Comparison of ENCODE assay signal across 8 cellular contexts in genomic region chr12:123076604-123077297, GRCh38.
DNase-seq lines count a peak whose midpoint lies in the region; ATAC-seq, FAIRE-seq and TF ChIP-seq lines count a peak whose summit lies in the region.

No MANE protein-coding gene starts in this region.

- no TSS peak for BruUV-seq in K562 (replicated peaks; lab: Mats Ljungman, UMichigan)

- no peak overlapping the region for H2AFZ ChIP-seq in K562 (ENCODE audit: low read depth, low read length)
- no peak overlapping the region for H2AFZ ChIP-seq in MM.1S (ENCODE audit: low read length)

- no peak overlapping the region for H3K4me2 ChIP-seq in K562 (ENCODE audit: insufficient read depth, low read length)
- H3K4me2 ChIP-seq in MM.1S (ENCODE audit: low read depth, low read length), result no peak overlapping the region

- H3K36me3 ChIP-seq in K562 (ENCODE audit: control insufficient read depth, insufficient read depth, low read length) (no peaks in the 10 kb centered on the region; the same call in 2 of the 3 replicates), MM.1S (replicated peaks; ENCODE audit: insufficient read depth, low read length) (no peaks in the 10 kb centered on the region)

- TF ChIP-seq EP300 in K562 (IDR thresholded peaks at IDR 0.05; ENCODE audit: low read length), result no peak

- FAIRE-seq in K562 (lab: Jason Lieb, UNC), result peak; percentile 70

- H3K4me3 Mint-ChIP-seq in T-helper 2 cell treated with Interferon-gamma antibody and Interleukin-4, amounts not matched to agents 5 μg/mL and 100 μg/mL, for 36 hours, result peak overlapping the region; percentile 85

- no peaks in the 10 kb centered on the region for H3K9me3 Mint-ChIP-seq in T-helper 2 cell treated with Interferon-gamma antibody and Interleukin-4, amounts not matched to agents 5 μg/mL and 100 μg/mL, for 36 hours

- 39% methylated on average over 11 of the region's 11 CpGs for WGBS in K562 (ENCODE audit: insufficient coverage, low coverage, missing lambda C conversion rate)

- ATAC-seq in K562 (no peak), HG02763 (IDR thresholded peaks at IDR 0.05; ENCODE audit: unreplicated experiment) (no peak)

- TF ChIP-seq CTCF in GM10266 (IDR thresholded peaks at IDR 0.05; ENCODE audit: control insufficient read depth, insufficient read depth, low read depth, missing control alignments) (no peak), K562 (IDR thresholded peaks at IDR 0.05 in 2 of 3, conservative IDR thresholded peaks at IDR 0.05 in 1 of 3; ENCODE audit: insufficient read depth in 2 of 3, low read depth in 1 of 3, low read length in 3 of 3) (no peak), MM.1S (IDR thresholded peaks at IDR 0.05; ENCODE audit: low read length) (no peak)

- CTCF ChIA-PET in K562 (lab: Yijun Ruan, JAX; ENCODE audit: low intra/inter-chr PET ratio), result no interaction called here

- H3K9me1 ChIP-seq in K562 (ENCODE audit: control insufficient read depth, insufficient read depth, low read length), result peaks cover 4% of the 10 kb centered on the region

- H3F3A ChIP-seq in MM.1S (ENCODE audit: insufficient read depth, low read length), result no peaks in the 10 kb centered on the region

- no peaks in the 10 kb centered on the region for H3K9me2 ChIP-seq in MM.1S (replicated peaks; ENCODE audit: insufficient read depth, low read length)

- no peaks in the 10 kb centered on the region for H3K36me3 Mint-ChIP-seq in T-helper 2 cell treated with Interferon-gamma antibody and Interleukin-4, amounts not matched to agents 5 μg/mL and 100 μg/mL, for 36 hours (ENCODE audit: low read depth)

- in situ Hi-C loops in K562 (cut with MboI), result no loop called here

- peak; percentile 58 for DNase-seq in GM10266 (ENCODE audit: extremely low spot score)
- DNase-seq in T-helper 2 cell treated with Interferon-gamma antibody and Interleukin-4, amounts not matched to agents 5 μg/mL and 100 μg/mL, for 36 hours (ENCODE audit: low spot score), result peak; percentile 74
- no peak for DNase-seq in K562 (ENCODE audit: extremely low read depth in 1 of 4, low spot score in 3 of 4)
- DNase-seq in stimulated activated CD4-positive, alpha-beta T cell treated with anti-CD3 and anti-CD28 coated beads, Interleukin-15, amount 100 ng/mL, for 48 hours (ENCODE audit: low read depth in 2 of 2), result peak; percentile 48 to 61
- no peak for DNase-seq in MM.1S
- DNase-seq in NCI-H2196 (lab: John Stamatoyannopoulos, UW; ENCODE audit: unreplicated experiment), result no peak
- DNase-seq in NCI-H1048 (lab: John Stamatoyannopoulos, UW), result no peak

- H4K20me1 ChIP-seq in K562 (replicated peaks; ENCODE audit: control insufficient read depth, insufficient read depth, low read length) (peaks cover 9% of the 10 kb centered on the region; the same call in 1 of the 2 replicates), MM.1S (ENCODE audit: insufficient read depth, low read length) (no peaks in the 10 kb centered on the region)

- no peak for TF ChIP-seq POLR2A in K562 (conservative IDR thresholded peaks at IDR 0.05)

- no peak overlapping the region for H3K4me3 ChIP-seq in K562
- no peak overlapping the region for H3K4me3 ChIP-seq in MM.1S (ENCODE audit: low read length)

- H3K9me3 ChIP-seq in K562 (replicated peaks; ENCODE audit: control insufficient read depth, insufficient read depth, low read depth, low read length), result no peaks in the 10 kb centered on the region
- no peaks in the 10 kb centered on the region for H3K9me3 ChIP-seq in MM.1S (replicated peaks; ENCODE audit: insufficient read depth, low read length)

- peak overlapping the region; percentile 98 for H3K27ac Mint-ChIP-seq in T-helper 2 cell treated with Interferon-gamma antibody and Interleukin-4, amounts not matched to agents 5 μg/mL and 100 μg/mL, for 36 hours

- no peaks in the 10 kb centered on the region for H3K27me3 ChIP-seq in K562 (ENCODE audit: control insufficient read depth in 2 of 2, insufficient read depth in 2 of 2, low read length in 2 of 2)
- H3K27me3 ChIP-seq in MM.1S (replicated peaks; ENCODE audit: insufficient read depth, low read length), result no peaks in the 10 kb centered on the region

- H3K9ac ChIP-seq in K562 (ENCODE audit: insufficient read depth in 1 of 2, low read depth in 2 of 2, low read length in 2 of 2), result peak overlapping the region in 1 of 2 experiments; percentile 39; a peak in 1 of 4 replicates
- H3K9ac ChIP-seq in MM.1S (ENCODE audit: low read length), result no peak overlapping the region

- H3K79me2 ChIP-seq in K562 (ENCODE audit: control insufficient read depth, insufficient read depth, low read length) (no peaks in the 10 kb centered on the region), MM.1S (ENCODE audit: low read length) (no peaks in the 10 kb centered on the region)

- H3K27ac ChIP-seq in K562 (ENCODE audit: extremely low read depth, low read depth, low read length), result no peak overlapping the region
- H3K27ac ChIP-seq in MM.1S (ENCODE audit: low read length), result no peak overlapping the region

- intact Hi-C loops in K562 (cut with micrococcal nuclease), result no loop called here

- no peak for TF ChIP-seq RAD21 in K562 (CRISPR knock-in tag; conservative IDR thresholded peaks at IDR 0.05 in 1 of 2, IDR thresholded peaks at IDR 0.05 in 1 of 2)

- H3K4me1 ChIP-seq in K562 (replicated peaks in 1 of 2; ENCODE audit: control insufficient read depth in 2 of 2, insufficient read depth in 2 of 2, low read length in 2 of 2), result peaks cover 13 to 26% of the 10 kb centered on the region in 2 experiments; a peak in 4 of 5 replicates
- no peaks in the 10 kb centered on the region for H3K4me1 ChIP-seq in MM.1S (ENCODE audit: low read length)

- H3K27me3 Mint-ChIP-seq in T-helper 2 cell treated with Interferon-gamma antibody and Interleukin-4, amounts not matched to agents 5 μg/mL and 100 μg/mL, for 36 hours (ENCODE audit: low read depth), result no peaks in the 10 kb centered on the region

- POLR2A ChIA-PET in K562 (lab: Yijun Ruan, JAX), result interaction anchor here (1.0 to 1.4 kb wide), 2 partner anchors 8 to 13 kb away, joined by 3 to 8 read pairs; no protein-coding TSS in a partner anchor

- peaks cover 36% of the 10 kb centered on the region for H3K4me1 Mint-ChIP-seq in T-helper 2 cell treated with Interferon-gamma antibody and Interleukin-4, amounts not matched to agents 5 μg/mL and 100 μg/mL, for 36 hours (ENCODE audit: low read depth)

TF ChIP-seq in K562, 482 proteins besides CTCF, POLR2A, EP300 and RAD21:
- TF ChIP-seq ZNF551 (CRISPR knock-in tag; IDR thresholded peaks at IDR 0.05), result no peak

Comparison
In these comparisons a context has a peak if more than half of its experiments do, and no peak if none do; other contexts are left out.
1. DNase-seq: peak in GM10266 (single experiment), T-helper 2 cell treated with Interferon-gamma antibody and Interleukin-4, amounts not matched to agents 5 μg/mL and 100 μg/mL, for 36 hours (single experiment) and stimulated activated CD4-positive, alpha-beta T cell treated with anti-CD3 and anti-CD28 coated beads, Interleukin-15, amount 100 ng/mL, for 48 hours (2 of 2); none in K562 (0 of 4), MM.1S (single experiment), NCI-H2196 (single experiment) and NCI-H1048 (single experiment).